ENCODE assay signal across 1 cellular context in the genomic region with DNA sequence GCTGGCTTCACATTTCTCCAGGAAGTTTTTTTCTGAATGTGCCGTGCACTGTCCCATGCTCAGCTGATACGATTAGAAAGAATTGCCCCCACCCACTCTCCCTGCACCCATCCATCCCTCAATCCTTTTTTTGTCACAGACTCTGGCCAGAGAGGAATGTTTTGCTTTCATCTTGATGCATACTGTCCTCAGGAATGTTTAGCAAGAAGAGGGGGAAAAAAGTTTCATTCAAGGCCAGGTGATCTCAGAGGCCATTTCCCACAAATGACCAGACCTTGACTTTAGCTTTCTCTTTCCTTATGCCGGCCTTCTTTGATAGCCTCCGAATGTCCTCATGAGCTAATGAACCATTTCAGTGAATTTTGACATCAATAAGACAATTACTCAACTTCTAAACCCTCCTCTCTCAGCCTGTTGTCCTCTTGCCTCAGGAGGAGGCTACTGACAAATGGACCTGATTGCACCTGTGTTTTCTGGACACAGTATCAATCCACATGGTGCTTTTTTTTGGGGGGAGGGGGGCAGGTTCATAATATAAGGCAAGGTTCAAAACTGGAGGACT.
TF ChIP-seq lines count a peak whose summit lies in the region.

No MANE protein-coding gene starts in this region.

TF ChIP-seq in HepG2, 621 proteins besides CTCF, POLR2A, EP300 and RAD21 (continued from another document and continues in another):
- TF ChIP-seq, protein P1, sequence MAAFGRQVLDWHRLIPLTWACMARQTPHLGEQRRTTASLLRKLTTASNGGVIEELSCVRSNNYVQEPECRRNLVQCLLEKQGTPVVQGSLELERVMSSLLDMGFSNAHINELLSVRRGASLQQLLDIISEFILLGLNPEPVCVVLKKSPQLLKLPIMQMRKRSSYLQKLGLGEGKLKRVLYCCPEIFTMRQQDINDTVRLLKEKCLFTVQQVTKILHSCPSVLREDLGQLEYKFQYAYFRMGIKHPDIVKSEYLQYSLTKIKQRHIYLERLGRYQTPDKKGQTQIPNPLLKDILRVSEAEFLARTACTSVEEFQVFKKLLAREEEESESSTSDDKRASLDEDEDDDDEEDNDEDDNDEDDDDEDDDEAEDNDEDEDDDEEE (CRISPR knock-in tag; IDR thresholded peaks at IDR 0.05) = no peak
- TF ChIP-seq, protein P2, sequence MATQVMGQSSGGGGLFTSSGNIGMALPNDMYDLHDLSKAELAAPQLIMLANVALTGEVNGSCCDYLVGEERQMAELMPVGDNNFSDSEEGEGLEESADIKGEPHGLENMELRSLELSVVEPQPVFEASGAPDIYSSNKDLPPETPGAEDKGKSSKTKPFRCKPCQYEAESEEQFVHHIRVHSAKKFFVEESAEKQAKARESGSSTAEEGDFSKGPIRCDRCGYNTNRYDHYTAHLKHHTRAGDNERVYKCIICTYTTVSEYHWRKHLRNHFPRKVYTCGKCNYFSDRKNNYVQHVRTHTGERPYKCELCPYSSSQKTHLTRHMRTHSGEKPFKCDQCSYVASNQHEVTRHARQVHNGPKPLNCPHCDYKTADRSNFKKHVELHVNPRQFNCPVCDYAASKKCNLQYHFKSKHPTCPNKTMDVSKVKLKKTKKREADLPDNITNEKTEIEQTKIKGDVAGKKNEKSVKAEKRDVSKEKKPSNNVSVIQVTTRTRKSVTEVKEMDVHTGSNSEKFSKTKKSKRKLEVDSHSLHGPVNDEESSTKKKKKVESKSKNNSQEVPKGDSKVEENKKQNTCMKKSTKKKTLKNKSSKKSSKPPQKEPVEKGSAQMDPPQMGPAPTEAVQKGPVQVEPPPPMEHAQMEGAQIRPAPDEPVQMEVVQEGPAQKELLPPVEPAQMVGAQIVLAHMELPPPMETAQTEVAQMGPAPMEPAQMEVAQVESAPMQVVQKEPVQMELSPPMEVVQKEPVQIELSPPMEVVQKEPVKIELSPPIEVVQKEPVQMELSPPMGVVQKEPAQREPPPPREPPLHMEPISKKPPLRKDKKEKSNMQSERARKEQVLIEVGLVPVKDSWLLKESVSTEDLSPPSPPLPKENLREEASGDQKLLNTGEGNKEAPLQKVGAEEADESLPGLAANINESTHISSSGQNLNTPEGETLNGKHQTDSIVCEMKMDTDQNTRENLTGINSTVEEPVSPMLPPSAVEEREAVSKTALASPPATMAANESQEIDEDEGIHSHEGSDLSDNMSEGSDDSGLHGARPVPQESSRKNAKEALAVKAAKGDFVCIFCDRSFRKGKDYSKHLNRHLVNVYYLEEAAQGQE (IDR thresholded peaks at IDR 0.05; ENCODE audit: borderline replicate concordance in 1 of 2, low read depth in 1 of 2, low read length in 2 of 2) = peak in 1 of 2 experiments; percentile 62; a peak in 2 of 4 replicates
- TF ChIP-seq, protein P3, sequence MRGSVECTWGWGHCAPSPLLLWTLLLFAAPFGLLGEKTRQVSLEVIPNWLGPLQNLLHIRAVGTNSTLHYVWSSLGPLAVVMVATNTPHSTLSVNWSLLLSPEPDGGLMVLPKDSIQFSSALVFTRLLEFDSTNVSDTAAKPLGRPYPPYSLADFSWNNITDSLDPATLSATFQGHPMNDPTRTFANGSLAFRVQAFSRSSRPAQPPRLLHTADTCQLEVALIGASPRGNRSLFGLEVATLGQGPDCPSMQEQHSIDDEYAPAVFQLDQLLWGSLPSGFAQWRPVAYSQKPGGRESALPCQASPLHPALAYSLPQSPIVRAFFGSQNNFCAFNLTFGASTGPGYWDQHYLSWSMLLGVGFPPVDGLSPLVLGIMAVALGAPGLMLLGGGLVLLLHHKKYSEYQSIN (CRISPR knock-in tag; IDR thresholded peaks at IDR 0.05; ENCODE audit: borderline replicate concordance) = no peak
- peak; percentile 75 for TF ChIP-seq SKI (IDR thresholded peaks at IDR 0.05; ENCODE audit: partially characterized antibody)
- TF ChIP-seq, protein P4, sequence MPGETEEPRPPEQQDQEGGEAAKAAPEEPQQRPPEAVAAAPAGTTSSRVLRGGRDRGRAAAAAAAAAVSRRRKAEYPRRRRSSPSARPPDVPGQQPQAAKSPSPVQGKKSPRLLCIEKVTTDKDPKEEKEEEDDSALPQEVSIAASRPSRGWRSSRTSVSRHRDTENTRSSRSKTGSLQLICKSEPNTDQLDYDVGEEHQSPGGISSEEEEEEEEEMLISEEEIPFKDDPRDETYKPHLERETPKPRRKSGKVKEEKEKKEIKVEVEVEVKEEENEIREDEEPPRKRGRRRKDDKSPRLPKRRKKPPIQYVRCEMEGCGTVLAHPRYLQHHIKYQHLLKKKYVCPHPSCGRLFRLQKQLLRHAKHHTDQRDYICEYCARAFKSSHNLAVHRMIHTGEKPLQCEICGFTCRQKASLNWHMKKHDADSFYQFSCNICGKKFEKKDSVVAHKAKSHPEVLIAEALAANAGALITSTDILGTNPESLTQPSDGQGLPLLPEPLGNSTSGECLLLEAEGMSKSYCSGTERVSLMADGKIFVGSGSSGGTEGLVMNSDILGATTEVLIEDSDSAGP (CRISPR knock-in tag; IDR thresholded peaks at IDR 0.05; ENCODE audit: borderline replicate concordance) = no peak
- no peak for TF ChIP-seq SMAD9 (CRISPR knock-in tag; IDR thresholded peaks at IDR 0.05)
- TF ChIP-seq MTA1 (CRISPR knock-in tag; IDR thresholded peaks at IDR 0.05; ENCODE audit: borderline replicate concordance) = no peak
- TF ChIP-seq, protein P5, sequence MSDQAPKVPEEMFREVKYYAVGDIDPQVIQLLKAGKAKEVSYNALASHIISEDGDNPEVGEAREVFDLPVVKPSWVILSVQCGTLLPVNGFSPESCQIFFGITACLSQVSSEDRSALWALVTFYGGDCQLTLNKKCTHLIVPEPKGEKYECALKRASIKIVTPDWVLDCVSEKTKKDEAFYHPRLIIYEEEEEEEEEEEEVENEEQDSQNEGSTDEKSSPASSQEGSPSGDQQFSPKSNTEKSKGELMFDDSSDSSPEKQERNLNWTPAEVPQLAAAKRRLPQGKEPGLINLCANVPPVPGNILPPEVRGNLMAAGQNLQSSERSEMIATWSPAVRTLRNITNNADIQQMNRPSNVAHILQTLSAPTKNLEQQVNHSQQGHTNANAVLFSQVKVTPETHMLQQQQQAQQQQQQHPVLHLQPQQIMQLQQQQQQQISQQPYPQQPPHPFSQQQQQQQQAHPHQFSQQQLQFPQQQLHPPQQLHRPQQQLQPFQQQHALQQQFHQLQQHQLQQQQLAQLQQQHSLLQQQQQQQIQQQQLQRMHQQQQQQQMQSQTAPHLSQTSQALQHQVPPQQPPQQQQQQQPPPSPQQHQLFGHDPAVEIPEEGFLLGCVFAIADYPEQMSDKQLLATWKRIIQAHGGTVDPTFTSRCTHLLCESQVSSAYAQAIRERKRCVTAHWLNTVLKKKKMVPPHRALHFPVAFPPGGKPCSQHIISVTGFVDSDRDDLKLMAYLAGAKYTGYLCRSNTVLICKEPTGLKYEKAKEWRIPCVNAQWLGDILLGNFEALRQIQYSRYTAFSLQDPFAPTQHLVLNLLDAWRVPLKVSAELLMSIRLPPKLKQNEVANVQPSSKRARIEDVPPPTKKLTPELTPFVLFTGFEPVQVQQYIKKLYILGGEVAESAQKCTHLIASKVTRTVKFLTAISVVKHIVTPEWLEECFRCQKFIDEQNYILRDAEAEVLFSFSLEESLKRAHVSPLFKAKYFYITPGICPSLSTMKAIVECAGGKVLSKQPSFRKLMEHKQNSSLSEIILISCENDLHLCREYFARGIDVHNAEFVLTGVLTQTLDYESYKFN (CRISPR knock-in tag; conservative IDR thresholded peaks at IDR 0.05) = peak; percentile 85
- TF ChIP-seq ELF1 (CRISPR knock-in tag; IDR thresholded peaks at IDR 0.05) = peak; percentile 38; the same call in 1 of the 2 replicates
- TF ChIP-seq GTF2F1 (IDR thresholded peaks at IDR 0.05; ENCODE audit: low read length) = no peak
- TF ChIP-seq ZNF160 (CRISPR knock-in tag; IDR thresholded peaks at IDR 0.05) = no peak
- peak; percentile 97 for TF ChIP-seq FOSL2 (CRISPR knock-in tag; IDR thresholded peaks at IDR 0.05)
- peak; percentile 93 for TF ChIP-seq MIER3 (CRISPR knock-in tag; IDR thresholded peaks at IDR 0.05; ENCODE audit: borderline replicate concordance)
- TF ChIP-seq, protein P6, sequence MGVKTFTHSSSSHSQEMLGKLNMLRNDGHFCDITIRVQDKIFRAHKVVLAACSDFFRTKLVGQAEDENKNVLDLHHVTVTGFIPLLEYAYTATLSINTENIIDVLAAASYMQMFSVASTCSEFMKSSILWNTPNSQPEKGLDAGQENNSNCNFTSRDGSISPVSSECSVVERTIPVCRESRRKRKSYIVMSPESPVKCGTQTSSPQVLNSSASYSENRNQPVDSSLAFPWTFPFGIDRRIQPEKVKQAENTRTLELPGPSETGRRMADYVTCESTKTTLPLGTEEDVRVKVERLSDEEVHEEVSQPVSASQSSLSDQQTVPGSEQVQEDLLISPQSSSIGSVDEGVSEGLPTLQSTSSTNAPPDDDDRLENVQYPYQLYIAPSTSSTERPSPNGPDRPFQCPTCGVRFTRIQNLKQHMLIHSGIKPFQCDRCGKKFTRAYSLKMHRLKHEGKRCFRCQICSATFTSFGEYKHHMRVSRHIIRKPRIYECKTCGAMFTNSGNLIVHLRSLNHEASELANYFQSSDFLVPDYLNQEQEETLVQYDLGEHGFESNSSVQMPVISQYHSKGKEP (CRISPR knock-in tag; IDR thresholded peaks at IDR 0.05) = no peak
- TF ChIP-seq HIVEP1 (CRISPR knock-in tag; IDR thresholded peaks at IDR 0.05) = no peak
- TF ChIP-seq, protein P7, sequence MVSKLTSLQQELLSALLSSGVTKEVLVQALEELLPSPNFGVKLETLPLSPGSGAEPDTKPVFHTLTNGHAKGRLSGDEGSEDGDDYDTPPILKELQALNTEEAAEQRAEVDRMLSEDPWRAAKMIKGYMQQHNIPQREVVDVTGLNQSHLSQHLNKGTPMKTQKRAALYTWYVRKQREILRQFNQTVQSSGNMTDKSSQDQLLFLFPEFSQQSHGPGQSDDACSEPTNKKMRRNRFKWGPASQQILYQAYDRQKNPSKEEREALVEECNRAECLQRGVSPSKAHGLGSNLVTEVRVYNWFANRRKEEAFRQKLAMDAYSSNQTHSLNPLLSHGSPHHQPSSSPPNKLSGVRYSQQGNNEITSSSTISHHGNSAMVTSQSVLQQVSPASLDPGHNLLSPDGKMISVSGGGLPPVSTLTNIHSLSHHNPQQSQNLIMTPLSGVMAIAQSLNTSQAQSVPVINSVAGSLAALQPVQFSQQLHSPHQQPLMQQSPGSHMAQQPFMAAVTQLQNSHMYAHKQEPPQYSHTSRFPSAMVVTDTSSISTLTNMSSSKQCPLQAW (CRISPR knock-in tag; IDR thresholded peaks at IDR 0.05) = peak; percentile 89
- TF ChIP-seq, protein P8, sequence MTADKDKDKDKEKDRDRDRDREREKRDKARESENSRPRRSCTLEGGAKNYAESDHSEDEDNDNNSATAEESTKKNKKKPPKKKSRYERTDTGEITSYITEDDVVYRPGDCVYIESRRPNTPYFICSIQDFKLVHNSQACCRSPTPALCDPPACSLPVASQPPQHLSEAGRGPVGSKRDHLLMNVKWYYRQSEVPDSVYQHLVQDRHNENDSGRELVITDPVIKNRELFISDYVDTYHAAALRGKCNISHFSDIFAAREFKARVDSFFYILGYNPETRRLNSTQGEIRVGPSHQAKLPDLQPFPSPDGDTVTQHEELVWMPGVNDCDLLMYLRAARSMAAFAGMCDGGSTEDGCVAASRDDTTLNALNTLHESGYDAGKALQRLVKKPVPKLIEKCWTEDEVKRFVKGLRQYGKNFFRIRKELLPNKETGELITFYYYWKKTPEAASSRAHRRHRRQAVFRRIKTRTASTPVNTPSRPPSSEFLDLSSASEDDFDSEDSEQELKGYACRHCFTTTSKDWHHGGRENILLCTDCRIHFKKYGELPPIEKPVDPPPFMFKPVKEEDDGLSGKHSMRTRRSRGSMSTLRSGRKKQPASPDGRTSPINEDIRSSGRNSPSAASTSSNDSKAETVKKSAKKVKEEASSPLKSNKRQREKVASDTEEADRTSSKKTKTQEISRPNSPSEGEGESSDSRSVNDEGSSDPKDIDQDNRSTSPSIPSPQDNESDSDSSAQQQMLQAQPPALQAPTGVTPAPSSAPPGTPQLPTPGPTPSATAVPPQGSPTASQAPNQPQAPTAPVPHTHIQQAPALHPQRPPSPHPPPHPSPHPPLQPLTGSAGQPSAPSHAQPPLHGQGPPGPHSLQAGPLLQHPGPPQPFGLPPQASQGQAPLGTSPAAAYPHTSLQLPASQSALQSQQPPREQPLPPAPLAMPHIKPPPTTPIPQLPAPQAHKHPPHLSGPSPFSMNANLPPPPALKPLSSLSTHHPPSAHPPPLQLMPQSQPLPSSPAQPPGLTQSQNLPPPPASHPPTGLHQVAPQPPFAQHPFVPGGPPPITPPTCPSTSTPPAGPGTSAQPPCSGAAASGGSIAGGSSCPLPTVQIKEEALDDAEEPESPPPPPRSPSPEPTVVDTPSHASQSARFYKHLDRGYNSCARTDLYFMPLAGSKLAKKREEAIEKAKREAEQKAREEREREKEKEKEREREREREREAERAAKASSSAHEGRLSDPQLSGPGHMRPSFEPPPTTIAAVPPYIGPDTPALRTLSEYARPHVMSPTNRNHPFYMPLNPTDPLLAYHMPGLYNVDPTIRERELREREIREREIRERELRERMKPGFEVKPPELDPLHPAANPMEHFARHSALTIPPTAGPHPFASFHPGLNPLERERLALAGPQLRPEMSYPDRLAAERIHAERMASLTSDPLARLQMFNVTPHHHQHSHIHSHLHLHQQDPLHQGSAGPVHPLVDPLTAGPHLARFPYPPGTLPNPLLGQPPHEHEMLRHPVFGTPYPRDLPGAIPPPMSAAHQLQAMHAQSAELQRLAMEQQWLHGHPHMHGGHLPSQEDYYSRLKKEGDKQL (CRISPR knock-in tag; IDR thresholded peaks at IDR 0.05; ENCODE audit: low read depth) = peak; percentile 88
- TF ChIP-seq NFIB (CRISPR knock-in tag; IDR thresholded peaks at IDR 0.05; ENCODE audit: borderline replicate concordance) = no peak
- TF ChIP-seq, protein P9, sequence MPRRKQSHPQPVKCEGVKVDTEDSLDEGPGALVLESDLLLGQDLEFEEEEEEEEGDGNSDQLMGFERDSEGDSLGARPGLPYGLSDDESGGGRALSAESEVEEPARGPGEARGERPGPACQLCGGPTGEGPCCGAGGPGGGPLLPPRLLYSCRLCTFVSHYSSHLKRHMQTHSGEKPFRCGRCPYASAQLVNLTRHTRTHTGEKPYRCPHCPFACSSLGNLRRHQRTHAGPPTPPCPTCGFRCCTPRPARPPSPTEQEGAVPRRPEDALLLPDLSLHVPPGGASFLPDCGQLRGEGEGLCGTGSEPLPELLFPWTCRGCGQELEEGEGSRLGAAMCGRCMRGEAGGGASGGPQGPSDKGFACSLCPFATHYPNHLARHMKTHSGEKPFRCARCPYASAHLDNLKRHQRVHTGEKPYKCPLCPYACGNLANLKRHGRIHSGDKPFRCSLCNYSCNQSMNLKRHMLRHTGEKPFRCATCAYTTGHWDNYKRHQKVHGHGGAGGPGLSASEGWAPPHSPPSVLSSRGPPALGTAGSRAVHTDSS (CRISPR knock-in tag; conservative IDR thresholded peaks at IDR 0.05) = no peak
- no peak for TF ChIP-seq NKX3-1 (CRISPR knock-in tag; IDR thresholded peaks at IDR 0.05)
- TF ChIP-seq ZNF672 (CRISPR knock-in tag; IDR thresholded peaks at IDR 0.05) = no peak
- TF ChIP-seq ZNF121 (CRISPR knock-in tag; IDR thresholded peaks at IDR 0.05) = no peak
- no peak for TF ChIP-seq NR3C1 (CRISPR knock-in tag; IDR thresholded peaks at IDR 0.05)
- 0 out of 2 replicates have a peak, but pooled peaks have one; percentile 58 for TF ChIP-seq ZFP37 (CRISPR knock-in tag; IDR thresholded peaks at IDR 0.05; ENCODE audit: borderline replicate concordance)
- TF ChIP-seq KDM3A (CRISPR knock-in tag; IDR thresholded peaks at IDR 0.05; ENCODE audit: low read depth) = peak; percentile 83
- 0 out of 2 replicates have a peak, but pooled peaks have one; percentile 61 for TF ChIP-seq KAT7 (CRISPR knock-in tag; IDR thresholded peaks at IDR 0.05; ENCODE audit: borderline replicate concordance)
- no peak for TF ChIP-seq KAT2B (IDR thresholded peaks at IDR 0.05; ENCODE audit: borderline replicate concordance, low read depth, low read length)
- TF ChIP-seq ZNF441 (CRISPR knock-in tag; IDR thresholded peaks at IDR 0.05; ENCODE audit: borderline replicate concordance) = no peak
- TF ChIP-seq ZNF367 (CRISPR knock-in tag; IDR thresholded peaks at IDR 0.05; ENCODE audit: borderline replicate concordance) = no peak
- no peak for TF ChIP-seq ZNF20 (CRISPR knock-in tag; IDR thresholded peaks at IDR 0.05)
- no peak for TF ChIP-seq ZNF10 (CRISPR knock-in tag; IDR thresholded peaks at IDR 0.05; ENCODE audit: borderline replicate concordance, low read depth)
- TF ChIP-seq SRSF4 (IDR thresholded peaks at IDR 0.05; ENCODE audit: low read depth, low read length, poor library complexity, severe bottlenecking) = no peak
- TF ChIP-seq DNMT3B (CRISPR knock-in tag; conservative IDR thresholded peaks at IDR 0.05) = peak; percentile 78; the same call in 1 of the 2 replicates
